9 cellular contexts compared by ENCODE assay signal in genomic region chr6:26327450-26328264, GRCh38. TPM values are rescaled to one million over a fixed set of nuclear protein-coding genes. Genes with fewer than 3 reads are reported as not detected.
DNase-seq lines count a peak whose midpoint lies in the region; ATAC-seq, FAIRE-seq and TF ChIP-seq lines count a peak whose summit lies in the region.
"Had no signal": no experiment of that assay in that cellular context is flagged by ENCODE, and none has a peak within 500 bp of the region (broad histone marks: within the 10 kb centered on the region; RNA-seq: fewer than 3 reads in every experiment).

No MANE protein-coding gene starts in this region.

- TF ChIP-seq CTCF in H1 (IDR thresholded peaks at IDR 0.05; ENCODE audit: control extremely low read depth in 1 of 3, insufficient read depth in 1 of 3, low read depth in 1 of 3, low read length in 3 of 3) (no peak), psoas muscle (IDR thresholded peaks at IDR 0.05) (no peak)

- peak; percentile 15 for DNase-seq in NOMO-1 treated with DMSO at 0.1 percent for 48 hours (lab: John Stamatoyannopoulos, UW; ENCODE audit: unreplicated experiment)
- no peak for DNase-seq in NOMO-1 (lab: John Stamatoyannopoulos, UW; ENCODE audit: unreplicated experiment in 2 of 2)
- DNase-seq in NCI-H2227 (lab: John Stamatoyannopoulos, UW; ENCODE audit: unreplicated experiment), result peak; percentile 89
- DNase-seq in activated CD4-positive, alpha-beta T cell treated with anti-CD3 and anti-CD28 coated beads for 24 hours (ENCODE audit: low read depth in 2 of 2), result peak; percentile 53 to 66
- peak in 1 of 2 experiments; percentile 89 for DNase-seq in H1 (ENCODE audit: low read depth in 1 of 2, low spot score in 2 of 2)
- DNase-seq in psoas muscle, result no peak
- DNase-seq in ureter (ENCODE audit: low spot score), result no peak
- DNase-seq: heart left ventricle had no signal

- no peak overlapping the region for H3K56ac ChIP-seq in H1 (replicated peaks; ENCODE audit: insufficient read length, low read depth, low read length)

- WGBS in H1 (ENCODE audit: extremely low coverage in 1 of 2, insufficient coverage in 1 of 2, insufficient read length in 1 of 2, insufficient replicate concordance in 2 of 2, low coverage in 1 of 2, low lambda C conversion rate in 2 of 2, missing lambda C conversion rate in 1 of 2), 2 experiments, result 1% methylated on average over 28 of the region's 28 CpGs; no CpG with 5 or more reads in 1 of the 2 experiments
- 7 to 11% (median 9%) methylated on average over 28 of the region's 28 CpGs for WGBS in psoas muscle, 3 donors

- H3K18ac ChIP-seq in H1 (ENCODE audit: extremely low read depth, low read length), result no peak overlapping the region

- H3K23me2 ChIP-seq in H1 (ENCODE audit: low read depth, low read length), result peaks cover 13% of the 10 kb centered on the region

- intact Hi-C loops in psoas muscle (cut with DNase I), result loop anchor here in 1 of 2 donors (5.0 kb wide), 1 partner anchor 225 kb away; no protein-coding TSS in a partner anchor

- peak overlapping the region; percentile 63 to 71; a peak in 3 of 4 replicates for H3K4me2 ChIP-seq in H1 (ENCODE audit: insufficient read depth in 1 of 2, low read depth in 2 of 2, low read length in 2 of 2)

- ATAC-seq in psoas muscle (peak in 3 of 4 donors; percentile 20 to 69 (median 67)), HG03571 (IDR thresholded peaks at IDR 0.05; ENCODE audit: unreplicated experiment) (no peak)

- TF ChIP-seq POLR2A in H1 (IDR thresholded peaks at IDR 0.05; ENCODE audit: control extremely low read depth in 1 of 2, low read depth in 2 of 2, low read length in 2 of 2), result no peak

- CTCF ChIA-PET in H1 (lab: Charles Lee; ENCODE audit: partially characterized antibody), result interaction anchor here (0.7 to 2.7 kb wide), 3 partner anchors 243 to 873 kb away, joined by 3 to 11 read pairs (median 11); no protein-coding TSS in a partner anchor

- 0 out of 3 replicates have a peak, but pooled peaks of 1 of the 2 experiments have one; percentile 31 for TF ChIP-seq EP300 in H1 (IDR thresholded peaks at IDR 0.05; ENCODE audit: borderline replicate concordance in 1 of 2, low read depth in 2 of 2, low read length in 2 of 2)

- no peak overlapping the region for H4K91ac ChIP-seq in H1 (replicated peaks; ENCODE audit: insufficient read length, low read length)

- no peak overlapping the region for H2BK120ac ChIP-seq in H1 (replicated peaks; ENCODE audit: low read depth, low read length)

- H2BK20ac ChIP-seq in H1 (ENCODE audit: low read length), result no peak overlapping the region

- H3K14ac ChIP-seq in H1 (ENCODE audit: insufficient read length), result no peak overlapping the region

- H3K79me2 ChIP-seq in H1 (ENCODE audit: control insufficient read depth in 1 of 2, insufficient read depth in 2 of 2, low read length in 2 of 2), result no peaks in the 10 kb centered on the region

- H3K23ac ChIP-seq in H1 (ENCODE audit: insufficient read length), result no peak overlapping the region

- FAIRE-seq in H1 (lab: Jason Lieb, UNC), result no peak

- peak overlapping the region; percentile 42 to 100 (median 68) for H3K4me3 ChIP-seq in H1 (ENCODE audit: extremely low read depth in 1 of 4, insufficient read depth in 2 of 4, low read depth in 3 of 4, low read length in 4 of 4)
- no peak overlapping the region for H3K4me3 ChIP-seq in psoas muscle

- H3K9ac ChIP-seq in H1 (replicated peaks in 1 of 4; ENCODE audit: extremely low read depth in 1 of 4, low read depth in 3 of 4, low read length in 3 of 4), result peak overlapping the region in 2 of 4 experiments; percentile 56 to 64; a peak in 3 of 7 replicates

- peak overlapping the region; percentile 28; the same call in 1 of the 2 replicates for H2AFZ ChIP-seq in H1 (ENCODE audit: low read length)

- H2BK15ac ChIP-seq in H1 (ENCODE audit: low read length), result no peak overlapping the region

- peaks cover 0 to 1% of the 10 kb centered on the region in 2 experiments for H4K20me1 ChIP-seq in H1 (replicated peaks in 1 of 2; ENCODE audit: control insufficient read depth in 1 of 2, insufficient read depth in 2 of 2, low read length in 2 of 2)

- H3K27me3 ChIP-seq in H1 (replicated peaks in 1 of 4; ENCODE audit: control insufficient read depth in 3 of 4, extremely low read depth in 1 of 4, insufficient read depth in 3 of 4, low read length in 3 of 4) (peaks cover 0 to 4% (median 4%) of the 10 kb centered on the region in 4 experiments; a peak in 5 of 7 replicates), psoas muscle (ENCODE audit: insufficient read depth in 3 of 3, low read length in 2 of 3) (peaks cover 14 to 50% (median 25%) of the 10 kb centered on the region in 3 donors)

- H3K36me3 ChIP-seq in H1 (ENCODE audit: control insufficient read depth in 2 of 4, insufficient read depth in 4 of 4, low read length in 3 of 4) (no peaks in the 10 kb centered on the region), psoas muscle (ENCODE audit: insufficient read depth in 1 of 2, low read depth in 1 of 2) (no peaks in the 10 kb centered on the region)
- H3K36me3 ChIP-seq: heart left ventricle had no signal

- TF ChIP-seq RAD21 in H1 (IDR thresholded peaks at IDR 0.05 in 1 of 2, conservative IDR thresholded peaks at IDR 0.05 in 1 of 2; ENCODE audit: low read depth in 2 of 2, low read length in 2 of 2), result no peak

- H4K5ac ChIP-seq in H1 (ENCODE audit: insufficient read length, low read depth, low read length), result no peak overlapping the region

- no peak overlapping the region for H2BK5ac ChIP-seq in H1 (ENCODE audit: low read depth, low read length)

- no peak overlapping the region for H4K8ac ChIP-seq in H1 (ENCODE audit: extremely low read depth, insufficient read depth, low read length)

- no peak overlapping the region for H2BK12ac ChIP-seq in H1 (ENCODE audit: low read depth, low read length)

- POLR2A ChIA-PET in H1 (lab: Charles Lee; ENCODE audit: partially characterized antibody), result interaction anchor here (1.0 to 2.5 kb wide), 3 partner anchors 42 to 210 kb away, joined by 4 to 9 read pairs (median 5); partner anchors contain the start of gene HMGN4

- H2AK5ac ChIP-seq in H1 (ENCODE audit: low read depth, low read length), result no peak overlapping the region

- H3K9me3 ChIP-seq in H1 (ENCODE audit: insufficient read depth in 2 of 2, low read depth in 1 of 2, low read length in 1 of 2) (no peaks in the 10 kb centered on the region), psoas muscle (no peaks in the 10 kb centered on the region)

- H3K4me1 ChIP-seq in H1 (replicated peaks in 1 of 4; ENCODE audit: control insufficient read depth in 3 of 4, insufficient read depth in 4 of 4, low read length in 3 of 4) (peaks cover 0 to 7% (median 0%) of the 10 kb centered on the region in 4 experiments; a peak in 2 of 7 replicates), psoas muscle (peaks cover 6% of the 10 kb centered on the region)

- H3K4ac ChIP-seq in H1 (replicated peaks; ENCODE audit: insufficient read length, low read depth, low read length), result no peak overlapping the region

- H3K79me1 ChIP-seq in H1 (ENCODE audit: low read depth, low read length), result no peaks in the 10 kb centered on the region

- 0 out of 2 replicates have a peak overlapping the region, but pooled peaks have one; percentile 33 for H3K27ac ChIP-seq in H1 (ENCODE audit: low read depth, low read length)
- H3K27ac ChIP-seq in psoas muscle, result no peak overlapping the region
- H3K27ac ChIP-seq: heart left ventricle had no signal

TF ChIP-seq in H1, 55 proteins besides CTCF, POLR2A, EP300 and RAD21 (continues in another document):
- no peak for TF ChIP-seq FOSL1 (IDR thresholded peaks at IDR 0.05; ENCODE audit: insufficient read depth, low read depth, low read length)
- 0 out of 2 replicates have a peak, but pooled peaks have one; percentile 45 for TF ChIP-seq POU5F1 (IDR thresholded peaks at IDR 0.05; ENCODE audit: low read depth, low read length)
- no peak for TF ChIP-seq KDM4A (IDR thresholded peaks at IDR 0.05; ENCODE audit: low read depth, low read length, severe bottlenecking)
- no peak for TF ChIP-seq KDM1A (IDR thresholded peaks at IDR 0.05; ENCODE audit: borderline replicate concordance, low read length)
- peak; percentile 64 for TF ChIP-seq TEAD4 (IDR thresholded peaks at IDR 0.05; ENCODE audit: low read depth, low read length)
- peak; percentile 76 for TF ChIP-seq TAF7 (optimal IDR thresholded peaks at IDR 0.05; ENCODE audit: borderline replicate concordance, low read depth, low read length)
- TF ChIP-seq GTF2F1 (IDR thresholded peaks at IDR 0.05; ENCODE audit: borderline replicate concordance, low read depth, low read length), result no peak
- no peak for TF ChIP-seq ZNF274 (IDR thresholded peaks at IDR 0.05; ENCODE audit: borderline replicate concordance, extremely low read depth, low read length)
- peak; percentile 75; the same call in 1 of the 2 replicates for TF ChIP-seq CREB1 (IDR thresholded peaks at IDR 0.05)
- TF ChIP-seq HDAC2 (IDR thresholded peaks at IDR 0.05; ENCODE audit: borderline replicate concordance in 1 of 2, low read depth in 2 of 2, low read length in 2 of 2), result no peak
- no peak for TF ChIP-seq POLR2AphosphoS5 (IDR thresholded peaks at IDR 0.05; ENCODE audit: low read depth, low read length)

RNA-seq across cellular contexts. Expression of gene BTN3A2, which starts 37.3 kb away (rescaled TPM):
- total RNA-seq in H1 (2021; fragmentation: NEBNext Ultra II Directional; extraction: Animal tissue kit (Norgen Biotek cat#: 25700)), result 5.5 and 5.6 TPM in 2 replicates
- polyA plus RNA-seq in H1 (2011; rRNA removed) (3.4 and 5.3 TPM in 2 replicates), psoas muscle (1 to 10 TPM; 5.3 to 9.6 (median 7.1) TPM)
- 5.5 TPM for polyA plus RNA-seq in H1 (2011; cell fraction: cytosol; rRNA removed)
- 11.3 TPM for polyA plus RNA-seq in H1 (2011; cell fraction: nucleus; rRNA removed)
- polyA plus RNA-seq in H1 (2012, experiment 1 of 2), result 5.5 to 11.8 TPM (median 7.3 TPM) in 4 replicates
- 1.1 TPM for polyA plus RNA-seq in H1 (2012, experiment 2 of 2)
- 5.9 TPM for polyA plus RNA-seq in H1 (2013, experiment 1 of 2)
- 5.8 TPM for polyA plus RNA-seq in H1 (2013, experiment 2 of 2)
- polyA minus RNA-seq in H1 (2011; rRNA and poly(A)+ RNA removed), result 11.7 and 14.0 TPM in 2 replicates
- polyA minus RNA-seq in H1 (2011; cell fraction: cytosol; rRNA and poly(A)+ RNA removed), result 2.0 TPM
- 9.5 TPM for polyA minus RNA-seq in H1 (2011; cell fraction: nucleus; rRNA and poly(A)+ RNA removed)
- total RNA-seq in psoas muscle (10 to 100 TPM in 1 of 4 donors, 1 to 10 TPM in 3; 3.2 to 11.4 (median 6.3) TPM), ureter (15.8 TPM)

RNA-seq across cellular contexts. Expression of gene BTN2A2, which starts 55.3 kb away (rescaled TPM):
- 16.0 and 20.2 TPM in 2 replicates for total RNA-seq in H1 (2021; fragmentation: NEBNext Ultra II Directional; extraction: Animal tissue kit (Norgen Biotek cat#: 25700))
- polyA plus RNA-seq in H1 (2011; rRNA removed) (12.2 and 14.9 TPM in 2 replicates), psoas muscle (1 to 10 TPM; 1.2 to 2.1 (median 1.4) TPM)
- 18.5 TPM for polyA plus RNA-seq in H1 (2011; cell fraction: cytosol; rRNA removed)
- 36.1 TPM for polyA plus RNA-seq in H1 (2011; cell fraction: nucleus; rRNA removed)
- 16.0 to 20.3 TPM (median 16.8 TPM) in 4 replicates for polyA plus RNA-seq in H1 (2012, experiment 1 of 2)
- 7.9 TPM for polyA plus RNA-seq in H1 (2012, experiment 2 of 2)
- 20.6 TPM for polyA plus RNA-seq in H1 (2013, experiment 1 of 2)
- polyA plus RNA-seq in H1 (2013, experiment 2 of 2), result 20.3 TPM
- 33.1 TPM in 2 replicates for polyA minus RNA-seq in H1 (2011; rRNA and poly(A)+ RNA removed)
- polyA minus RNA-seq in H1 (2011; cell fraction: cytosol; rRNA and poly(A)+ RNA removed), result 13.3 TPM
- 44.5 TPM for polyA minus RNA-seq in H1 (2011; cell fraction: nucleus; rRNA and poly(A)+ RNA removed)
- total RNA-seq in psoas muscle (1 to 10 TPM; 1.5 to 4.9 (median 2.0) TPM), ureter (15.0 TPM)

Comparison
In these comparisons a context has a peak if more than half of its experiments do, and no peak if none do; other contexts are left out.
1. DNase-seq: peak in NOMO-1 treated with DMSO at 0.1 percent for 48 hours (single experiment), NCI-H2227 (single experiment) and activated CD4-positive, alpha-beta T cell treated with anti-CD3 and anti-CD28 coated beads for 24 hours (2 of 2); none in NOMO-1 (0 of 2), psoas muscle (0 of 2) and ureter (single experiment).